1 cellular context compared by ENCODE assay signal in the genomic region with DNA sequence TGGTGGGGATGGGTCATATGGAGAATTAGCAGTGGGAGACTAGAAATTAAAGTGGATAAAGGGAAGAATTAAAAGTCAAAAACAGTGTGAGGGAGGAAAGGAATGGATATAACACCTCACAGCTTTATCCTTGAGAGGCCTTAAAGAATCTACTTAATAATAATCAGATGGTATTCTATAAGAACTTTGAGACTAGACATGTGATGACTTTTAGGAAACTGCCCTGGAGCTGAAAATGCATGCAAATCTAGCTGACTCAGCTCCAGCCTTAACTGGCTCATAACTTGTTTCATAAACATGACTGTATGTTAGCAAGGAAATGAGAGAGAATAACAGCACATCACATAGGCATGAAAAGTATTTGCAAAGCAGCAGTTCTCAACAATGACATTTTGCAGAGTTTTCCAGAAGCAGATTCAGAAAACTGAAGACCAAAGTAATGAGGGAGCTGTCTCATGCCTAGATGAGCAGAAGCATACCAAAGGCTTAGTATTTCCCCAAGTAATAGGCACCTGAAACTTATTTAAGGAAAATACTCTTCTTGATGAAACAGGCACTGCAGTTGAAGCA.
TF ChIP-seq lines count a peak whose summit lies in the region.

No MANE protein-coding gene starts in this region.

TF ChIP-seq in IMR-90, 13 proteins besides CTCF, POLR2A, EP300 and RAD21:
- peak; percentile 78 for TF ChIP-seq MAFK (IDR thresholded peaks at IDR 0.05; ENCODE audit: low read depth, low read length)
